2 cellular contexts compared by ENCODE assay signal in genomic region chr2:19982268-19982667, GRCh38.
TF ChIP-seq lines count a peak whose summit lies in the region.

No MANE protein-coding gene starts in this region.

TF ChIP-seq in HepG2, 621 proteins besides CTCF, POLR2A, EP300 and RAD21:
- TF ChIP-seq LCORL (IDR thresholded peaks at IDR 0.05) (no peak), LCORL (CRISPR knock-in tag; IDR thresholded peaks at IDR 0.05) (no peak), ATF4 (CRISPR knock-in tag; IDR thresholded peaks at IDR 0.05) (peak in 1 of 2 experiments; percentile 48; a peak in 1 of 4 replicates)

TF ChIP-seq in SK-N-SH, 30 proteins besides CTCF, POLR2A, EP300 and RAD21:
- TF ChIP-seq GATA2 (CRISPR knock-in tag; IDR thresholded peaks at IDR 0.05) (no peak), FOSL2 (IDR thresholded peaks at IDR 0.05; ENCODE audit: borderline replicate concordance, low read depth) (peak; percentile 70; the same call in 1 of the 2 replicates), NRF1 (IDR thresholded peaks at IDR 0.05; ENCODE audit: low read depth, low read length) (no peak), JUND (IDR thresholded peaks at IDR 0.05) (peak; percentile 60), IRF3 (IDR thresholded peaks at IDR 0.05; ENCODE audit: low read depth, low read length) (no peak), TEAD4 (IDR thresholded peaks at IDR 0.05; ENCODE audit: borderline replicate concordance, insufficient read depth) (no peak), CHD2 (IDR thresholded peaks at IDR 0.05; ENCODE audit: low read length, partially characterized antibody) (no peak), RFX5 (IDR thresholded peaks at IDR 0.05; ENCODE audit: low read length) (no peak)
